Comparison of ENCODE assay signal across 8 cellular contexts in the genomic region with DNA sequence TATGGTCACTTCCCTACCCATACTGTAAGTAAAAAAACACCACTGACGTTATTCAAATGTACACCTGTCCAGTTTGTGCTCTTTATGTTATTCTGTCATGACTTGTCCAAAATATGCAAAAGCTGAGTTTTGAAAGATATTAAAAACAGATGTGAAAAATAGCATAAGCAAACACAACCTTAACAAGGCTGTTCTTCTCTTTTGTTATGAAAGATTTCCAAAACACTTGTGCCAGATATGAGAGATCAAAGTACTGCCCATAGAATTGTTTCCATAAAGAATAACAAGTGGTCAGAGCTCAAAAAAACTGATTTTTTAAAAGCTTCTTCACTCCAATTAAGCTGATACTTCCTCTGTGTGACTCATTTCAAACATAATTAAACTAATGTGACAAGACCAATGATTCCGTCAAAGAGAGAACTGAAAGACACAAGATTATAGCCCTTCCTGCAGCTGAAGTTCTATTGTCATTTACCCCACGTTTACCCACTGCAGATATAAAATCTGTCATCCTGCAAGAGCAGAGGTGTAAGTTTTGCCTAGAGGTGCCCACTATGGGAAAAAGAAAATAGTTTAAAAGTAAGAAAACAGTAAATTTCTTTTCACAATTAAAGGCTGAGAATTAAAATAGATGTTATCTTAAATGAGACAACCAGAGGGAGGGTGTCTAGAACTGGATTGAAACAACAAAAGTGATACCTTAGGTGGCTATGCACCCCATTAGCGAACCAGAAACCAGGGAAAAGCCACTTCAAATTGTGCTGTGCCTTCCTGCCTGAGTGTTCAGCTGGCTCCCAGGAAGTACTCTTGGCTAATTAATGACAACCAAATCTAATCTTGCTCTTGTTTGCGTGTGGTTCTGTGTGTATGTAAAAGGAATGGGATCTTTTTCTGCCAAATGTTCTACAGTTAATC. TPM values are rescaled to one million over a fixed set of nuclear protein-coding genes. Genes with fewer than 3 reads are reported as not detected.
DNase-seq lines count a peak whose midpoint lies in the region; ATAC-seq, FAIRE-seq and TF ChIP-seq lines count a peak whose summit lies in the region.

No MANE protein-coding gene starts in this region.

- no peaks in the 10 kb centered on the region for H3K27me3 ChIP-seq in gastrocnemius medialis

- intact Hi-C loops in gastrocnemius medialis (cut with DNase I; ENCODE audit: low total_unique reads), result loop anchor here (10.0 kb wide), 1 partner anchor 545 kb away; no protein-coding TSS in a partner anchor

- H3K4me2 ChIP-seq in A549, result peak overlapping the region; percentile 29; the same call in 1 of the 3 replicates

- no peaks in the 10 kb centered on the region for H3K36me3 ChIP-seq in gastrocnemius medialis

- no peak for TF ChIP-seq RAD21 in A549 (conservative IDR thresholded peaks at IDR 0.05 in 1 of 2, IDR thresholded peaks at IDR 0.05 in 1 of 2)

- H3K36me3 Mint-ChIP-seq in type B pancreatic cell, result no peaks in the 10 kb centered on the region
- H3K36me3 Mint-ChIP-seq in naive thymus-derived CD8-positive, alpha-beta T cell, result no peaks in the 10 kb centered on the region

- H3K4me1 Mint-ChIP-seq in type B pancreatic cell (ENCODE audit: unreplicated experiment), result peaks cover 10% of the 10 kb centered on the region
- H3K4me1 Mint-ChIP-seq in naive thymus-derived CD8-positive, alpha-beta T cell, result peaks cover 0 to 8% (median 0%) of the 10 kb centered on the region in 4 donors

- POLR2A ChIA-PET in A549 (lab: Yijun Ruan, JAX), result interaction anchor here (1.3 kb wide), 1 partner anchor 9 kb away, joined by 3 read pairs; no protein-coding TSS in a partner anchor
- POLR2A ChIA-PET in naive thymus-derived CD8-positive, alpha-beta T cell (lab: Charles Lee), result no interaction called here

- H3K27me3 Mint-ChIP-seq in type B pancreatic cell, result no peaks in the 10 kb centered on the region
- peaks cover 0 to 3% (median 0%) of the 10 kb centered on the region in 5 donors for H3K27me3 Mint-ChIP-seq in naive thymus-derived CD8-positive, alpha-beta T cell

- peak overlapping the region; percentile 24 for H3K27ac Mint-ChIP-seq in type B pancreatic cell
- H3K27ac Mint-ChIP-seq in naive thymus-derived CD8-positive, alpha-beta T cell, result no peak overlapping the region

- ATAC-seq in A549 (no peak), GM19468 (IDR thresholded peaks at IDR 0.05; ENCODE audit: extremely low read depth, unreplicated experiment) (peak; percentile 92), HG03469 (IDR thresholded peaks at IDR 0.05; ENCODE audit: unreplicated experiment) (peak; percentile 94), gastrocnemius medialis (no peak)
- no peak for ATAC-seq in naive thymus-derived CD8-positive, alpha-beta T cell

- H3K4me1 ChIP-seq in A549, result peaks cover 37% of the 10 kb centered on the region; the same call in 2 of the 3 replicates
- no peaks in the 10 kb centered on the region for H3K4me1 ChIP-seq in gastrocnemius medialis

- TF ChIP-seq POLR2A in A549 (IDR thresholded peaks at IDR 0.05; ENCODE audit: low read length) (no peak), Raji (IDR thresholded peaks at IDR 0.05; ENCODE audit: insufficient read depth, low read depth, low read length) (peak; percentile 14; the same call in 1 of the 2 replicates), gastrocnemius medialis (IDR thresholded peaks at IDR 0.05) (no peak)

- no peak for TF ChIP-seq CTCF in A549 (IDR thresholded peaks at IDR 0.05)
- no peak for TF ChIP-seq CTCF in type B pancreatic cell (conservative IDR thresholded peaks at IDR 0.05)
- TF ChIP-seq CTCF in gastrocnemius medialis (IDR thresholded peaks at IDR 0.05 in 4 of 5, conservative IDR thresholded peaks at IDR 0.05 in 1 of 5), result no peak

- in situ Hi-C loops in gastrocnemius medialis (cut with MboI; ENCODE audit: low sequenced_read_pairs in 4 of 4), result no loop called here

- H3K9me3 ChIP-seq in A549, result no peaks in the 10 kb centered on the region
- H3K9me3 ChIP-seq in gastrocnemius medialis, result no peaks in the 10 kb centered on the region

- CTCF ChIA-PET in A549 (lab: Yijun Ruan, JAX), result interaction anchor here (0.5 to 2.2 kb wide), 6 partner anchors 15 to 72 kb away, joined by 3 to 6 read pairs (median 3); no protein-coding TSS in a partner anchor

- no peaks in the 10 kb centered on the region for H3K9me3 Mint-ChIP-seq in type B pancreatic cell
- no peaks in the 10 kb centered on the region for H3K9me3 Mint-ChIP-seq in naive thymus-derived CD8-positive, alpha-beta T cell

- no peak overlapping the region for H3K4me3 Mint-ChIP-seq in type B pancreatic cell
- no peak overlapping the region for H3K4me3 Mint-ChIP-seq in naive thymus-derived CD8-positive, alpha-beta T cell

- H3K27ac ChIP-seq in A549 (peak overlapping the region; percentile 7 to 21; a peak in 1 of 6 replicates), gastrocnemius medialis (no peak overlapping the region)

- no peak overlapping the region for H3K4me3 ChIP-seq in A549
- H3K4me3 ChIP-seq in gastrocnemius medialis, result no peak overlapping the region

- TF ChIP-seq EP300 in A549 (IDR thresholded peaks at IDR 0.05), result no peak

- 78% methylated on average over 5 of the region's 5 CpGs for WGBS in A549 (ENCODE audit: missing lambda C conversion rate)

- no peak for FAIRE-seq in A549 (lab: Jason Lieb, UNC)

- no peak for DNase-seq in A549 (ENCODE audit: low read depth in 1 of 2, low spot score in 1 of 2)
- no peak for DNase-seq in type B pancreatic cell (ENCODE audit: extremely low spot score, unreplicated experiment)
- no peak for DNase-seq in gastrocnemius medialis
- DNase-seq in naive thymus-derived CD8-positive, alpha-beta T cell, result no peak
- no peak for DNase-seq in midbrain (lab: John Stamatoyannopoulos, UW)

TF ChIP-seq in A549, 52 proteins besides CTCF, POLR2A, EP300 and RAD21 (continues in another document):
- no peak for TF ChIP-seq POLR2AphosphoS2 (conservative IDR thresholded peaks at IDR 0.05; ENCODE audit: low read length)
- no peak for TF ChIP-seq ZFP36 (IDR thresholded peaks at IDR 0.05; ENCODE audit: borderline replicate concordance, partially characterized antibody)
- TF ChIP-seq, protein P1, sequence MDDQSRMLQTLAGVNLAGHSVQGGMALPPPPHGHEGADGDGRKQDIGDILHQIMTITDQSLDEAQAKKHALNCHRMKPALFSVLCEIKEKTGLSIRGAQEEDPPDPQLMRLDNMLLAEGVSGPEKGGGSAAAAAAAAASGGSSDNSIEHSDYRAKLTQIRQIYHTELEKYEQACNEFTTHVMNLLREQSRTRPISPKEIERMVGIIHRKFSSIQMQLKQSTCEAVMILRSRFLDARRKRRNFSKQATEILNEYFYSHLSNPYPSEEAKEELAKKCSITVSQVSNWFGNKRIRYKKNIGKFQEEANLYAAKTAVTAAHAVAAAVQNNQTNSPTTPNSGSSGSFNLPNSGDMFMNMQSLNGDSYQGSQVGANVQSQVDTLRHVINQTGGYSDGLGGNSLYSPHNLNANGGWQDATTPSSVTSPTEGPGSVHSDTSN (IDR thresholded peaks at IDR 0.05), result no peak
- no peak for TF ChIP-seq ZSCAN20 (CRISPR knock-in tag; IDR thresholded peaks at IDR 0.05)
- TF ChIP-seq HEYL (CRISPR knock-in tag; IDR thresholded peaks at IDR 0.05), result no peak
- no peak for TF ChIP-seq CHD2 (IDR thresholded peaks at IDR 0.05; ENCODE audit: low read length, partially characterized antibody)
- TF ChIP-seq, protein P2, sequence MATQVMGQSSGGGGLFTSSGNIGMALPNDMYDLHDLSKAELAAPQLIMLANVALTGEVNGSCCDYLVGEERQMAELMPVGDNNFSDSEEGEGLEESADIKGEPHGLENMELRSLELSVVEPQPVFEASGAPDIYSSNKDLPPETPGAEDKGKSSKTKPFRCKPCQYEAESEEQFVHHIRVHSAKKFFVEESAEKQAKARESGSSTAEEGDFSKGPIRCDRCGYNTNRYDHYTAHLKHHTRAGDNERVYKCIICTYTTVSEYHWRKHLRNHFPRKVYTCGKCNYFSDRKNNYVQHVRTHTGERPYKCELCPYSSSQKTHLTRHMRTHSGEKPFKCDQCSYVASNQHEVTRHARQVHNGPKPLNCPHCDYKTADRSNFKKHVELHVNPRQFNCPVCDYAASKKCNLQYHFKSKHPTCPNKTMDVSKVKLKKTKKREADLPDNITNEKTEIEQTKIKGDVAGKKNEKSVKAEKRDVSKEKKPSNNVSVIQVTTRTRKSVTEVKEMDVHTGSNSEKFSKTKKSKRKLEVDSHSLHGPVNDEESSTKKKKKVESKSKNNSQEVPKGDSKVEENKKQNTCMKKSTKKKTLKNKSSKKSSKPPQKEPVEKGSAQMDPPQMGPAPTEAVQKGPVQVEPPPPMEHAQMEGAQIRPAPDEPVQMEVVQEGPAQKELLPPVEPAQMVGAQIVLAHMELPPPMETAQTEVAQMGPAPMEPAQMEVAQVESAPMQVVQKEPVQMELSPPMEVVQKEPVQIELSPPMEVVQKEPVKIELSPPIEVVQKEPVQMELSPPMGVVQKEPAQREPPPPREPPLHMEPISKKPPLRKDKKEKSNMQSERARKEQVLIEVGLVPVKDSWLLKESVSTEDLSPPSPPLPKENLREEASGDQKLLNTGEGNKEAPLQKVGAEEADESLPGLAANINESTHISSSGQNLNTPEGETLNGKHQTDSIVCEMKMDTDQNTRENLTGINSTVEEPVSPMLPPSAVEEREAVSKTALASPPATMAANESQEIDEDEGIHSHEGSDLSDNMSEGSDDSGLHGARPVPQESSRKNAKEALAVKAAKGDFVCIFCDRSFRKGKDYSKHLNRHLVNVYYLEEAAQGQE (IDR thresholded peaks at IDR 0.05), result no peak
- TF ChIP-seq BHLHE40 (IDR thresholded peaks at IDR 0.05; ENCODE audit: low read depth, low read length), result no peak
- no peak for TF ChIP-seq FOSL2 (IDR thresholded peaks at IDR 0.05)
- TF ChIP-seq FOSL2 (CRISPR knock-in tag; IDR thresholded peaks at IDR 0.05), result no peak
- no peak for TF ChIP-seq FOXS1 (CRISPR knock-in tag; IDR thresholded peaks at IDR 0.05)

RNA-seq across cellular contexts. Expression of a gene that starts 30.1 kb away (rescaled TPM):
- polyA plus RNA-seq in A549 (2011; rRNA removed) (4.4 and 5.9 TPM in 2 replicates), A549 (2017; fragmentation: RNase III; extraction: RNeasy Plus Mini Kit Qiagen cat#74134 plus additional on column Dnase treatment) (1.6 to 1.8 TPM (median 1.8 TPM) in 3 replicates)
- 0.33 and 0.43 TPM in 2 replicates for polyA plus RNA-seq in A549 (2012; cell fraction: cytosol; rRNA removed)
- polyA plus RNA-seq in A549 (2012; cell fraction: nucleus; rRNA removed), result 0.28 and 0.32 TPM in 2 replicates
- 3.3 and 4.0 TPM in 2 replicates for polyA minus RNA-seq in A549 (2011; rRNA and poly(A)+ RNA removed)
- total RNA-seq in type B pancreatic cell (ENCODE audit: low replicate concordance) (5.3 and 11.8 TPM in 2 replicates), gastrocnemius medialis (under 1 TPM in 2 of 4 donors, not detected in 2; 0.15 to 0.27 TPM)
- total RNA-seq in naive thymus-derived CD8-positive, alpha-beta T cell, result not detected
- not detected for polyA plus RNA-seq in naive thymus-derived CD8-positive, alpha-beta T cell

Comparison
In these comparisons a context has a peak if more than half of its experiments do, and no peak if none do; other contexts are left out.
1. ATAC-seq: peak in GM19468 (single experiment) and HG03469 (single experiment); none in A549 (0 of 2), gastrocnemius medialis (0 of 2) and naive thymus-derived CD8-positive, alpha-beta T cell (0 of 2).
2. H3K27ac ChIP-seq: peak in A549 (2 of 2); none in gastrocnemius medialis (0 of 4).